8 cellular contexts compared by ENCODE assay signal in the genomic region with DNA sequence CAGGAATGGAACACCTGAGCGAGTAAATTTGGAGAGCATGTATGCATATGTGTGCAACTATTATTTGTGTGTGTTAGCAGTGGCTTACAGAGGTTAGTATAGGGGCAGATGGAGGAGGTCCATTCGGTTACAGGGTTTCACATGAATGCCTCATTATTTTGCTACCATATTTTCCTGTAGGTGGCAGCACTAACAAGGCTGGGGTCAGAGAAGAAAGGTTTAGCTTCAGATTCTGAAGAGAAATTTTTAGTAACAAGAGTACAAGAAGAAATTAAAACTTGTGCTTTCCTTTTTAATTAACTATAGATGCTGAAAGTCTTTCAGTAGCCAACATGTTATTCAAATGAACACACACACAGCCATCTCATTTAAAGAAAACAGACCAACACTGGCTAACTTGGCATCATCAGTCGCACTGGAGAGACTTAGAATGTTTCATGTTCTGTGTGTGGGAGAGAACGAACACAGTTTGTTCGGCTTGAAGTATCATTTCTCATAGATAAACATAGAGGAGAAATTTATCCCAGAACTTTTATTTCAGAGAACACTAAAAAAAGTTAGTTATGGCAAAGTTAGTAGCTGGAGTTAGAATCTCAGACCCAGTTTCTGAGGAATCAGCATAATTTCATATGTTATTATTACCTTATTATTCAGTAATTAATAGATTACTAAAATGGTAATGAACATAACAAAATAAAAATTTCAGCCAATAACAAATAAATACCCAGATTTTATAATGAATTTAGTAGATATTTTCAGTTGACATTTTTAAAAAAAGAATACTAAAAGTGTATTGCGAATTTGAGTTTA.
DNase-seq lines count a peak whose midpoint lies in the region; ATAC-seq and TF ChIP-seq lines count a peak whose summit lies in the region.

No MANE protein-coding gene starts in this region.

- H3K9ac ChIP-seq in IMR-90 (ENCODE audit: low read depth, low read length), result no peak overlapping the region

- H4K8ac ChIP-seq in IMR-90 (ENCODE audit: low read depth in 2 of 2, low read length in 2 of 2), result no peak overlapping the region

- peak; percentile 81 for ATAC-seq in GM21786 (IDR thresholded peaks at IDR 0.05; ENCODE audit: unreplicated experiment)
- peak; percentile 87 for ATAC-seq in IMR-90 (ENCODE audit: low read depth)
- peak; percentile 89 for ATAC-seq in SK-N-SH treated with all-trans-retinoic acid at 6 μM for 48 hours
- ATAC-seq in foreskin keratinocyte, result peak; percentile 80
- peak; percentile 48 to 91 (median 61) for ATAC-seq in psoas muscle

- no peak overlapping the region; the same call in 1 of the 2 replicates for H3K18ac ChIP-seq in IMR-90 (ENCODE audit: low read depth, low read length)

- in situ Hi-C loops in IMR-90 (cut with MboI; ENCODE audit: low sequenced_read_pairs), result no loop called here

- H2BK5ac ChIP-seq in IMR-90 (ENCODE audit: low read depth, low read length, poor library complexity, severe bottlenecking), result no peak overlapping the region

- no peak overlapping the region for H3K4me3 ChIP-seq in IMR-90 (ENCODE audit: insufficient read depth, low read depth, low read length)
- H3K4me3 ChIP-seq in psoas muscle, result no peak overlapping the region

- no peak overlapping the region for H2AFZ ChIP-seq in IMR-90 (replicated peaks; ENCODE audit: low read length, poor library complexity)

- CTCF ChIA-PET in IMR-90 (lab: Yijun Ruan, JAX), result interaction anchor here (0.6 to 1.5 kb wide), 15 partner anchors 9 to 444 kb away, joined by 3 to 7 read pairs (median 3); no protein-coding TSS in a partner anchor

- no peaks in the 10 kb centered on the region for H3K36me3 ChIP-seq in IMR-90 (ENCODE audit: control insufficient read depth, insufficient read depth, low read length)
- no peaks in the 10 kb centered on the region for H3K36me3 ChIP-seq in psoas muscle (ENCODE audit: insufficient read depth in 1 of 2, low read depth in 1 of 2)

- no peak for TF ChIP-seq POLR2A in IMR-90 (IDR thresholded peaks at IDR 0.05; ENCODE audit: low read depth, low read length)

- no peak overlapping the region for H3K23ac ChIP-seq in IMR-90 (ENCODE audit: low read depth, low read length)

- H2AK5ac ChIP-seq in IMR-90 (ENCODE audit: low read depth, low read length), result no peak overlapping the region

- H3K9me1 ChIP-seq in IMR-90 (ENCODE audit: insufficient read depth, low read length), result no peaks in the 10 kb centered on the region

- H4K91ac ChIP-seq in IMR-90 (ENCODE audit: insufficient read depth, low read depth, low read length), result no peak overlapping the region

- H3K4me1 ChIP-seq in IMR-90 (ENCODE audit: control insufficient read depth, insufficient read depth, low read length) (no peaks in the 10 kb centered on the region), foreskin keratinocyte (no peaks in the 10 kb centered on the region), psoas muscle (no peaks in the 10 kb centered on the region)

- no peak overlapping the region for H3K14ac ChIP-seq in IMR-90 (replicated peaks; ENCODE audit: low read depth, low read length)

- no peak overlapping the region for H3K4ac ChIP-seq in IMR-90 (ENCODE audit: low read depth, low read length)

- no peak overlapping the region for H2AK9ac ChIP-seq in IMR-90 (replicated peaks; ENCODE audit: low read depth, low read length, poor library complexity)

- no peak overlapping the region for H2BK20ac ChIP-seq in IMR-90 (ENCODE audit: low read depth, low read length)

- no peak overlapping the region for H3K56ac ChIP-seq in IMR-90 (ENCODE audit: extremely low read depth, insufficient read depth, low read length)

- dilution Hi-C loops in IMR-90 (cut with HindIII; ENCODE audit: low sequenced_read_pairs, unreplicated experiment), result no loop called here

- H4K5ac ChIP-seq in IMR-90 (ENCODE audit: low read depth, low read length), result no peak overlapping the region

- H3K27me3 ChIP-seq in IMR-90 (ENCODE audit: control insufficient read depth, insufficient read depth, low read length) (no peaks in the 10 kb centered on the region), foreskin keratinocyte (peaks cover 20% of the 10 kb centered on the region), psoas muscle (ENCODE audit: insufficient read depth in 3 of 3, low read length in 2 of 3) (no peaks in the 10 kb centered on the region)

- intact Hi-C loops in IMR-90 (cut with micrococcal nuclease), result loop anchor here (1.0 to 10.0 kb wide), 7 partner anchors 266 to 772 kb away; no protein-coding TSS in a partner anchor
- intact Hi-C loops in psoas muscle (cut with DNase I), result loop anchor here (2.0 to 10.0 kb wide), 5 partner anchors 270 to 460 kb away; partner anchors contain the start of genes RNF146 (in 1 of the 2) and RSPO3 (in 1 of the 2)

- peak; percentile 73 for TF ChIP-seq RAD21 in IMR-90 (IDR thresholded peaks at IDR 0.05; ENCODE audit: low read length)

- DNase-seq in SHP77 (lab: John Stamatoyannopoulos, UW) (peak; percentile 37 to 40), SHP77 treated with DMSO at 0.1 percent for 48 hours (lab: John Stamatoyannopoulos, UW) (no peak), IMR-90 (peak; percentile 55), foreskin keratinocyte (peak in 1 of 2 donors; percentile 35), psoas muscle (no peak)
- DNase-seq in activated T-cell treated with anti-CD3 and anti-CD28 coated beads, Interleukin-2, amount 50 U/mL, for 48 hours, result no peak

- no peaks in the 10 kb centered on the region for H3K9me3 ChIP-seq in IMR-90 (ENCODE audit: control insufficient read depth, insufficient read depth, low read length)
- H3K9me3 ChIP-seq in psoas muscle, result no peaks in the 10 kb centered on the region

- H3K79me1 ChIP-seq in IMR-90 (ENCODE audit: low read depth in 1 of 2, low read length in 2 of 2), result no peaks in the 10 kb centered on the region

- no TSS peak for BruUV-seq in IMR-90 (replicated peaks; lab: Mats Ljungman, UMichigan)

- no peak overlapping the region for H2BK15ac ChIP-seq in IMR-90 (ENCODE audit: low read depth, low read length)

- WGBS in IMR-90 (ENCODE audit: extremely low coverage in 2 of 2, insufficient read length in 1 of 2), 2 experiments, result no CpG with 5 or more reads among the region's 6 CpGs
- 50 to 60% (median 52%) methylated on average over 6 of the region's 6 CpGs for WGBS in psoas muscle, 3 donors

- POLR2A ChIA-PET in IMR-90 (lab: Charles Lee; ENCODE audit: unreplicated experiment), result no interaction called here

- H3K27ac ChIP-seq in IMR-90 (ENCODE audit: insufficient read depth, low read length), result no peak overlapping the region
- H3K27ac ChIP-seq in foreskin keratinocyte, result no peak overlapping the region
- H3K27ac ChIP-seq in psoas muscle, result no peak overlapping the region

- no peak overlapping the region for H3K4me2 ChIP-seq in IMR-90 (ENCODE audit: low read depth, low read length)

- no peaks in the 10 kb centered on the region for H4K20me1 ChIP-seq in IMR-90 (ENCODE audit: insufficient read depth, low read length)

- TF ChIP-seq CTCF in IMR-90 (conservative IDR thresholded peaks at IDR 0.05; ENCODE audit: low read depth, low read length) (peak; percentile 75), foreskin keratinocyte (conservative IDR thresholded peaks at IDR 0.05) (peak; percentile 78), psoas muscle (IDR thresholded peaks at IDR 0.05) (peak; percentile 68)

- H2BK120ac ChIP-seq in IMR-90 (ENCODE audit: low read depth, low read length), result no peak overlapping the region

TF ChIP-seq in IMR-90, 13 proteins besides CTCF, POLR2A, EP300 and RAD21:
- TF ChIP-seq SMC3 (IDR thresholded peaks at IDR 0.05; ENCODE audit: low read depth, low read length) (peak; percentile 64), MAFK (IDR thresholded peaks at IDR 0.05; ENCODE audit: low read depth, low read length) (peak; percentile 33; the same call in 1 of the 2 replicates), MXI1 (IDR thresholded peaks at IDR 0.05; ENCODE audit: borderline replicate concordance, low read depth, low read length) (no peak), BHLHE40 (IDR thresholded peaks at IDR 0.05; ENCODE audit: low read depth, low read length) (no peak), CHD1 (IDR thresholded peaks at IDR 0.05; ENCODE audit: low read depth, low read length) (no peak)

TF ChIP-seq in SK-N-SH treated with all-trans-retinoic acid at 6 μM for 48 hours, 23 proteins besides CTCF, POLR2A, EP300 and RAD21 (continues in another document):
- TF ChIP-seq TOX (CRISPR knock-in tag; IDR thresholded peaks at IDR 0.05; ENCODE audit: borderline replicate concordance) (no peak), ESRRG (CRISPR knock-in tag; IDR thresholded peaks at IDR 0.05) (no peak), CSDC2 (CRISPR knock-in tag; IDR thresholded peaks at IDR 0.05) (no peak), BACH2 (CRISPR knock-in tag; IDR thresholded peaks at IDR 0.05; ENCODE audit: borderline replicate concordance) (no peak), RARB (CRISPR knock-in tag; IDR thresholded peaks at IDR 0.05) (no peak), ZNF8 (CRISPR knock-in tag; IDR thresholded peaks at IDR 0.05) (no peak), PATZ1 (CRISPR knock-in tag; IDR thresholded peaks at IDR 0.05; ENCODE audit: borderline replicate concordance) (no peak)
- TF ChIP-seq, protein P1, sequence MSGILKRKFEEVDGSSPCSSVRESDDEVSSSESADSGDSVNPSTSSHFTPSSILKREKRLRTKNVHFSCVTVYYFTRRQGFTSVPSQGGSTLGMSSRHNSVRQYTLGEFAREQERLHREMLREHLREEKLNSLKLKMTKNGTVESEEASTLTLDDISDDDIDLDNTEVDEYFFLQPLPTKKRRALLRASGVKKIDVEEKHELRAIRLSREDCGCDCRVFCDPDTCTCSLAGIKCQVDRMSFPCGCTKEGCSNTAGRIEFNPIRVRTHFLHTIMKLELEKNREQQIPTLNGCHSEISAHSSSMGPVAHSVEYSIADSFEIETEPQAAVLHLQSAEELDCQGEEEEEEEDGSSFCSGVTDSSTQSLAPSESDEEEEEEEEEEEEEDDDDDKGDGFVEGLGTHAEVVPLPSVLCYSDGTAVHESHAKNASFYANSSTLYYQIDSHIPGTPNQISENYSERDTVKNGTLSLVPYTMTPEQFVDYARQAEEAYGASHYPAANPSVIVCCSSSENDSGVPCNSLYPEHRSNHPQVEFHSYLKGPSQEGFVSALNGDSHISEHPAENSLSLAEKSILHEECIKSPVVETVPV (CRISPR knock-in tag; IDR thresholded peaks at IDR 0.05), result no peak

Comparison
In these comparisons a context has a peak if more than half of its experiments do, and no peak if none do; other contexts are left out.
1. DNase-seq: peak in SHP77 (2 of 2) and IMR-90 (single experiment); none in SHP77 treated with DMSO at 0.1 percent for 48 hours (single experiment), psoas muscle (0 of 2) and activated T-cell treated with anti-CD3 and anti-CD28 coated beads, Interleukin-2, amount 50 U/mL, for 48 hours (0 of 2).
2. Peak in every context shown above with its lines, with median percentiles within 50 percentile points of each other: ATAC-seq and CTCF ChIP-seq.